Comparison of ENCODE assay signal across 8 cellular contexts in genomic region chr17:7614422-7615264, GRCh38. TPM values are rescaled to one million over a fixed set of nuclear protein-coding genes. Genes with fewer than 3 reads are reported as not detected.
DNase-seq lines count a peak whose midpoint lies in the region; ATAC-seq and TF ChIP-seq lines count a peak whose summit lies in the region.

Gene FXR2 (minus strand): TSS chr17:7614897. CDS start chr17:7614532, 365 bp downstream.

- H3K4me3 ChIP-seq in liver (ENCODE audit: low read depth in 1 of 3, low read length in 3 of 3) = peak within 1 kb of the TSS; percentile 49 to 90 (median 82)

- H3K9me3 Mint-ChIP-seq in CD4-positive, alpha-beta T cell = no peaks in the 10 kb centered on the region
- H3K9me3 Mint-ChIP-seq in activated CD4-positive, alpha-beta memory T cell treated with anti-CD3 and anti-CD28 coated beads for 36 hours = no peaks in the 10 kb centered on the region

- peak within 1 kb of the TSS; percentile 79 to 90 for H3K9ac ChIP-seq in liver (ENCODE audit: low read depth in 1 of 2, low read length in 2 of 2)

- H3K27me3 ChIP-seq in CD4-positive, alpha-beta T cell (ENCODE audit: control insufficient read depth, insufficient read depth, low read length) = no peaks in the 10 kb centered on the region
- H3K27me3 ChIP-seq in liver (ENCODE audit: control insufficient read depth in 4 of 4, insufficient read depth in 4 of 4, low read length in 3 of 4) = no peaks in the 10 kb centered on the region

- peak within 1 kb of the TSS; percentile 99 for H3K27ac Mint-ChIP-seq in CD4-positive, alpha-beta T cell
- H3K27ac Mint-ChIP-seq in activated CD4-positive, alpha-beta memory T cell treated with anti-CD3 and anti-CD28 coated beads for 36 hours = peak within 1 kb of the TSS; percentile 87

- DNase-seq in CD4-positive, alpha-beta T cell = peak; percentile 94 to 99 (median 98)
- DNase-seq in NCI-H82 treated with DMSO at 0.1 percent for 48 hours (lab: John Stamatoyannopoulos, UW; ENCODE audit: unreplicated experiment) = peak; percentile 100
- DNase-seq in activated CD4-positive, alpha-beta memory T cell treated with anti-CD3 and anti-CD28 coated beads for 36 hours = peak; percentile 100
- peak; percentile 99 to 100 for DNase-seq in dermis microvascular lymphatic vessel endothelial cell (ENCODE audit: low read depth in 2 of 2)
- peak; percentile 99 for DNase-seq in stimulated activated CD4-positive, alpha-beta T cell treated with anti-CD3 and anti-CD28 coated beads, Interleukin-4, amount 100 ng/mL, for 24 hours

- under 1% methylated on average over 94 of the region's 94 CpGs for whole genome bisulfite sequencing in liver

- CTCF ChIA-PET in CD4-positive, alpha-beta T cell (lab: Charles Lee) = interaction anchor here (0.6 to 3.1 kb wide), 15 partner anchors 10 to 311 kb away, joined by 3 to 29 read pairs (median 5); partner anchors contain the start of genes ATP1B2, MPDU1, SAT2 and TMEM102
- CTCF ChIA-PET in activated CD4-positive, alpha-beta memory T cell treated with anti-CD3 and anti-CD28 coated beads for 36 hours (lab: Charles Lee) = interaction anchor here (0.6 to 5.5 kb wide), 19 partner anchors 8 to 259 kb away, joined by 3 to 38 read pairs (median 4); partner anchors contain the start of genes MPDU1, SAT2, SENP3 and SOX15

- H3K27me3 Mint-ChIP-seq in CD4-positive, alpha-beta T cell = no peaks in the 10 kb centered on the region
- no peaks in the 10 kb centered on the region for H3K27me3 Mint-ChIP-seq in activated CD4-positive, alpha-beta memory T cell treated with anti-CD3 and anti-CD28 coated beads for 36 hours

- H3K4me1 Mint-ChIP-seq in CD4-positive, alpha-beta T cell (ENCODE audit: low read depth) = peaks cover 47% of the 10 kb centered on the region
- H3K4me1 Mint-ChIP-seq in activated CD4-positive, alpha-beta memory T cell treated with anti-CD3 and anti-CD28 coated beads for 36 hours (ENCODE audit: low read depth) = peaks cover 31% of the 10 kb centered on the region

- peak; percentile 88 for ATAC-seq in CD4-positive, alpha-beta T cell (ENCODE audit: poor library complexity)
- ATAC-seq in GM19438 (IDR thresholded peaks at IDR 0.05; ENCODE audit: low read depth, unreplicated experiment) (peak; percentile 85), HG03575 (IDR thresholded peaks at IDR 0.05; ENCODE audit: extremely low read depth, insufficient number of reproducible peaks, low FRiP score, unreplicated experiment) (peak; percentile 44)

- intact Hi-C loops in CD4-positive, alpha-beta T cell (cut with DNase I, micrococcal nuclease) = loop anchor here (1.0 to 5.0 kb wide), 5 partner anchors 36 to 318 kb away; partner anchors contain the start of genes ATP1B2 (in 1 of the 2), CNTROB (in 1 of the 2), TP53 (in 1 of the 2) and TRAPPC1 (in 1 of the 2)
- intact Hi-C loops in activated CD4-positive, alpha-beta memory T cell treated with anti-CD3 and anti-CD28 coated beads for 36 hours (cut with micrococcal nuclease) = loop anchor here (1.0 to 2.0 kb wide), 8 partner anchors 13 to 505 kb away; partner anchors contain the start of genes POLR2A and SAT2

- H3K36me3 ChIP-seq in liver (ENCODE audit: control insufficient read depth in 4 of 4, insufficient read depth in 3 of 4, low read depth in 1 of 4, low read length in 3 of 4) = no peaks in the 10 kb centered on the region

- peak within 1 kb of the TSS; percentile 63 for H3K27ac ChIP-seq in CD4-positive, alpha-beta T cell (ENCODE audit: low read depth, low read length)
- peak within 1 kb of the TSS; percentile 89 to 91 for H3K27ac ChIP-seq in liver (ENCODE audit: low read depth in 1 of 2, low read length in 2 of 2)

- peak within 1 kb of the TSS; percentile 91 for H3K4me3 Mint-ChIP-seq in CD4-positive, alpha-beta T cell
- H3K4me3 Mint-ChIP-seq in activated CD4-positive, alpha-beta memory T cell treated with anti-CD3 and anti-CD28 coated beads for 36 hours = peak within 1 kb of the TSS; percentile 87

- peaks cover 34% of the 10 kb centered on the region for H3K36me3 Mint-ChIP-seq in CD4-positive, alpha-beta T cell (ENCODE audit: low read depth)
- peaks cover 5% of the 10 kb centered on the region for H3K36me3 Mint-ChIP-seq in activated CD4-positive, alpha-beta memory T cell treated with anti-CD3 and anti-CD28 coated beads for 36 hours

- TF ChIP-seq RAD21 in liver (IDR thresholded peaks at IDR 0.05) = peak; percentile 44 to 55

- peak; percentile 59 for TF ChIP-seq CTCF in CD4-positive, alpha-beta T cell (IDR thresholded peaks at IDR 0.05)
- TF ChIP-seq CTCF in liver (IDR thresholded peaks at IDR 0.05; ENCODE audit: low read depth, low read length, missing input control) = peak; percentile 80

- POLR2A ChIA-PET in CD4-positive, alpha-beta T cell (lab: Charles Lee) = interaction anchor here (0.6 to 4.2 kb wide), 26 partner anchors 13 to 579 kb away, joined by 3 to 158 read pairs (median 4); partner anchors contain the start of genes ACAP1, ATP1B2, CNTROB and CYB5D1
- POLR2A ChIA-PET in activated CD4-positive, alpha-beta memory T cell treated with anti-CD3 and anti-CD28 coated beads for 36 hours (lab: Charles Lee) = interaction anchor here (0.6 to 3.8 kb wide), 7 partner anchors 12 to 74 kb away, joined by 3 to 31 read pairs (median 6); partner anchors contain the start of genes CD68, MPDU1, SAT2 and TP53

- peaks cover 4 to 37% (median 26%) of the 10 kb centered on the region in 4 donors for H3K4me1 ChIP-seq in liver (ENCODE audit: control insufficient read depth in 4 of 4, insufficient read depth in 4 of 4, low read length in 3 of 4)

- no peaks in the 10 kb centered on the region for H3K9me3 ChIP-seq in CD4-positive, alpha-beta T cell (ENCODE audit: control insufficient read depth, low read length)
- no peaks in the 10 kb centered on the region for H3K9me3 ChIP-seq in liver (ENCODE audit: control insufficient read depth in 4 of 4, low read length in 3 of 4)

TF ChIP-seq in liver, 16 proteins besides CTCF, POLR2A, EP300 and RAD21:
- TF ChIP-seq SP1 (IDR thresholded peaks at IDR 0.05) (peak; percentile 92), YY1 (IDR thresholded peaks at IDR 0.05) (no peak), JUND (IDR thresholded peaks at IDR 0.05) (peak; percentile 33 to 57), HNF4A (conservative IDR thresholded peaks at IDR 0.05) (no peak), GABPA (IDR thresholded peaks at IDR 0.05 in 1 of 2, conservative IDR thresholded peaks at IDR 0.05 in 1 of 2) (peak in 1 of 2 donors; percentile 70), RXRA (IDR thresholded peaks at IDR 0.05) (no peak), TAF1 (conservative IDR thresholded peaks at IDR 0.05) (no peak), EGR1 (IDR thresholded peaks at IDR 0.05; ENCODE audit: low read depth in 2 of 2) (peak in 1 of 2 donors; percentile 36), FOXA2 (IDR thresholded peaks at IDR 0.05) (peak; percentile 13)
- TF ChIP-seq, protein P1, sequence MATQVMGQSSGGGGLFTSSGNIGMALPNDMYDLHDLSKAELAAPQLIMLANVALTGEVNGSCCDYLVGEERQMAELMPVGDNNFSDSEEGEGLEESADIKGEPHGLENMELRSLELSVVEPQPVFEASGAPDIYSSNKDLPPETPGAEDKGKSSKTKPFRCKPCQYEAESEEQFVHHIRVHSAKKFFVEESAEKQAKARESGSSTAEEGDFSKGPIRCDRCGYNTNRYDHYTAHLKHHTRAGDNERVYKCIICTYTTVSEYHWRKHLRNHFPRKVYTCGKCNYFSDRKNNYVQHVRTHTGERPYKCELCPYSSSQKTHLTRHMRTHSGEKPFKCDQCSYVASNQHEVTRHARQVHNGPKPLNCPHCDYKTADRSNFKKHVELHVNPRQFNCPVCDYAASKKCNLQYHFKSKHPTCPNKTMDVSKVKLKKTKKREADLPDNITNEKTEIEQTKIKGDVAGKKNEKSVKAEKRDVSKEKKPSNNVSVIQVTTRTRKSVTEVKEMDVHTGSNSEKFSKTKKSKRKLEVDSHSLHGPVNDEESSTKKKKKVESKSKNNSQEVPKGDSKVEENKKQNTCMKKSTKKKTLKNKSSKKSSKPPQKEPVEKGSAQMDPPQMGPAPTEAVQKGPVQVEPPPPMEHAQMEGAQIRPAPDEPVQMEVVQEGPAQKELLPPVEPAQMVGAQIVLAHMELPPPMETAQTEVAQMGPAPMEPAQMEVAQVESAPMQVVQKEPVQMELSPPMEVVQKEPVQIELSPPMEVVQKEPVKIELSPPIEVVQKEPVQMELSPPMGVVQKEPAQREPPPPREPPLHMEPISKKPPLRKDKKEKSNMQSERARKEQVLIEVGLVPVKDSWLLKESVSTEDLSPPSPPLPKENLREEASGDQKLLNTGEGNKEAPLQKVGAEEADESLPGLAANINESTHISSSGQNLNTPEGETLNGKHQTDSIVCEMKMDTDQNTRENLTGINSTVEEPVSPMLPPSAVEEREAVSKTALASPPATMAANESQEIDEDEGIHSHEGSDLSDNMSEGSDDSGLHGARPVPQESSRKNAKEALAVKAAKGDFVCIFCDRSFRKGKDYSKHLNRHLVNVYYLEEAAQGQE (IDR thresholded peaks at IDR 0.05) = no peak

RNA-seq across cellular contexts. Expression of gene FXR2, which starts in this region (rescaled TPM):
- 10 to 100 TPM; 20.6 to 22.5 TPM for total RNA-seq in CD4-positive, alpha-beta T cell
- 10 to 100 TPM; 37.5 to 40.1 TPM for total RNA-seq in activated CD4-positive, alpha-beta memory T cell treated with anti-CD3 and anti-CD28 coated beads for 36 hours
- 29.4 and 35.4 TPM in 2 replicates for total RNA-seq in dermis microvascular lymphatic vessel endothelial cell
- 10 to 100 TPM; 12.4 to 18.3 TPM for total RNA-seq in liver
- polyA plus RNA-seq in liver = 10 to 100 TPM in 1 of 2 donors, 1 to 10 TPM in 1; 6.8 to 17.2 TPM

Comparison
In these comparisons a context has a peak if more than half of its experiments do, and no peak if none do; other contexts are left out.
1. Peak in every context shown above with its lines: DNase-seq, ATAC-seq, H3K4me3 ChIP-seq and H3K27ac ChIP-seq.